ENCODE assay signal across 1 cellular context in the genomic region with DNA sequence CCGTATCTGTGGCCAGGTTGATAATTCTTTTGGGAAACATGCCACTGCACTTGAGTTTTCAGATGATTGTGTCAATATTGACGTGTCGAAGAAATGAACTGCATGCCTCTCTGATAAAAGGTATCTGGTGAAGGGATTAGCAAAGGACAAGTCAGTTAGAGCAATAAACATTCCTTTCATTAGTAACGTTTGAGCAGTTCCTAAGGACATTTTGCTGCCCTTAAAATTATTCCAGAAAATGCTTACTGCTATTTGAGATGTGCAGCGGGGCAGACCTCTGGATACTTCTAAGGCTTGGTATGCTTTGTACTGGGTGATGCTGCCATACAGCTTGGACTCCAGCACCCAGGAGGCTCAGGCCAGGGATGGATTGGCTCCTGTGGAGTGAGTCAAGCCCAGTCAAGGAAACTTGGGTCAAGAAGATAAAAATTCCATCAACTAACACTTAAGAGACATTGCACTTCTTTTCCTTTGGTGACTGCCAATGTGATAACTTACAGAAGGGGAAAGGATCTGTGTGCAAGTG.
TF ChIP-seq lines count a peak whose summit lies in the region.

No MANE protein-coding gene starts in this region.

TF ChIP-seq in HEK293, 187 proteins besides CTCF, POLR2A, EP300 and RAD21 (continued from another document):
- TF ChIP-seq, protein P1, sequence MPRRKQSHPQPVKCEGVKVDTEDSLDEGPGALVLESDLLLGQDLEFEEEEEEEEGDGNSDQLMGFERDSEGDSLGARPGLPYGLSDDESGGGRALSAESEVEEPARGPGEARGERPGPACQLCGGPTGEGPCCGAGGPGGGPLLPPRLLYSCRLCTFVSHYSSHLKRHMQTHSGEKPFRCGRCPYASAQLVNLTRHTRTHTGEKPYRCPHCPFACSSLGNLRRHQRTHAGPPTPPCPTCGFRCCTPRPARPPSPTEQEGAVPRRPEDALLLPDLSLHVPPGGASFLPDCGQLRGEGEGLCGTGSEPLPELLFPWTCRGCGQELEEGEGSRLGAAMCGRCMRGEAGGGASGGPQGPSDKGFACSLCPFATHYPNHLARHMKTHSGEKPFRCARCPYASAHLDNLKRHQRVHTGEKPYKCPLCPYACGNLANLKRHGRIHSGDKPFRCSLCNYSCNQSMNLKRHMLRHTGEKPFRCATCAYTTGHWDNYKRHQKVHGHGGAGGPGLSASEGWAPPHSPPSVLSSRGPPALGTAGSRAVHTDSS (tag by site-specific recombination; IDR thresholded peaks at IDR 0.05): no peak
- no peak for TF ChIP-seq ZNF214 (tag by site-specific recombination; IDR thresholded peaks at IDR 0.05; ENCODE audit: borderline replicate concordance)
- TF ChIP-seq ZNF776 (tag by site-specific recombination; IDR thresholded peaks at IDR 0.05; ENCODE audit: borderline replicate concordance): no peak
- TF ChIP-seq ZNF140 (tag by site-specific recombination; IDR thresholded peaks at IDR 0.05): no peak
- peak; percentile 26; the same call in 1 of the 2 replicates for TF ChIP-seq OSR2 (tag by site-specific recombination; IDR thresholded peaks at IDR 0.05)
- TF ChIP-seq ZNF707 (tag by site-specific recombination; IDR thresholded peaks at IDR 0.05): no peak
- TF ChIP-seq, protein P2, sequence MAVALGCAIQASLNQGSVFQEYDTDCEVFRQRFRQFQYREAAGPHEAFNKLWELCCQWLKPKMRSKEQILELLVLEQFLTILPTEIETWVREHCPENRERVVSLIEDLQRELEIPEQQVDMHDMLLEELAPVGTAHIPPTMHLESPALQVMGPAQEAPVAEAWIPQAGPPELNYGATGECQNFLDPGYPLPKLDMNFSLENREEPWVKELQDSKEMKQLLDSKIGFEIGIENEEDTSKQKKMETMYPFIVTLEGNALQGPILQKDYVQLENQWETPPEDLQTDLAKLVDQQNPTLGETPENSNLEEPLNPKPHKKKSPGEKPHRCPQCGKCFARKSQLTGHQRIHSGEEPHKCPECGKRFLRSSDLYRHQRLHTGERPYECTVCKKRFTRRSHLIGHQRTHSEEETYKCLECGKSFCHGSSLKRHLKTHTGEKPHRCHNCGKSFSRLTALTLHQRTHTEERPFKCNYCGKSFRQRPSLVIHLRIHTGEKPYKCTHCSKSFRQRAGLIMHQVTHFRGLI (tag by site-specific recombination; IDR thresholded peaks at IDR 0.05): no peak
- TF ChIP-seq ZNF169 (tag by site-specific recombination; IDR thresholded peaks at IDR 0.05): no peak
- TF ChIP-seq ZNF843 (tag by site-specific recombination; IDR thresholded peaks at IDR 0.05): peak; percentile 26; the same call in 1 of the 2 replicates
- TF ChIP-seq ZNF157 (tag by site-specific recombination; IDR thresholded peaks at IDR 0.05): no peak
- TF ChIP-seq ZNF146 (tag by site-specific recombination; IDR thresholded peaks at IDR 0.05): no peak
- TF ChIP-seq ZNF621 (tag by site-specific recombination; IDR thresholded peaks at IDR 0.05): no peak
- peak; percentile 87 for TF ChIP-seq FEZF1 (tag by site-specific recombination; IDR thresholded peaks at IDR 0.05)
- TF ChIP-seq ZNF544 (tag by site-specific recombination; IDR thresholded peaks at IDR 0.05): no peak
- TF ChIP-seq, protein P3, sequence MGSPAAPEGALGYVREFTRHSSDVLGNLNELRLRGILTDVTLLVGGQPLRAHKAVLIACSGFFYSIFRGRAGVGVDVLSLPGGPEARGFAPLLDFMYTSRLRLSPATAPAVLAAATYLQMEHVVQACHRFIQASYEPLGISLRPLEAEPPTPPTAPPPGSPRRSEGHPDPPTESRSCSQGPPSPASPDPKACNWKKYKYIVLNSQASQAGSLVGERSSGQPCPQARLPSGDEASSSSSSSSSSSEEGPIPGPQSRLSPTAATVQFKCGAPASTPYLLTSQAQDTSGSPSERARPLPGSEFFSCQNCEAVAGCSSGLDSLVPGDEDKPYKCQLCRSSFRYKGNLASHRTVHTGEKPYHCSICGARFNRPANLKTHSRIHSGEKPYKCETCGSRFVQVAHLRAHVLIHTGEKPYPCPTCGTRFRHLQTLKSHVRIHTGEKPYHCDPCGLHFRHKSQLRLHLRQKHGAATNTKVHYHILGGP (tag by site-specific recombination; IDR thresholded peaks at IDR 0.05): no peak
- no peak for TF ChIP-seq ZNF585B (tag by site-specific recombination; IDR thresholded peaks at IDR 0.05)
